In the genomic region with DNA sequence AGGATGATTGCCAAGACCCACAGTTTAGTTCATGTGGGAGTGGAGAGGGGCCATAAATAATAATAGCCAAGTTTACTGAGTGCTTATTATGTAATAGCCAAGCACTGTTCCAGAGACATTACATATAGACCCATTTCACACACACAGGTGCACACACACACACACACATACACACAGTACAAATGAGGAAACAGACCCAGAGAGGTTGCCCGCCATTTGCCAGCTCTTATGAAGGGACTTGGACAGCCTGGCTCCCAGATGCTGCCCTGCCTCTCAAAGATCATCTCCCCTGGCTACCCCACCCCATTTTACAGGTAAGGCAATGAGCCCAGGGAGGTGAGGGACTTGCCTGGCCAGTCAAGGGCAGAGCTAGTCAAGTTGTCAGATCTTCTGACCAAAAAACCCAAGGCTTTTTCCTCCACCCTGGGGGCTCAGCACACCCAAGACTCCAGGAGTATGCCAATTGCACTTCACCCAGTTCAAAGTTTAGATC, we compare ENCODE assay signal across 13 cellular contexts.
"Had no signal": no experiment of that assay in that cellular context is flagged by ENCODE, and none has a peak within 500 bp of the region (broad histone marks: within the 10 kb centered on the region; RNA-seq: fewer than 3 reads in every experiment).

No MANE protein-coding gene starts in this region.

- H3K9me3 ChIP-seq: left lung, sigmoid colon, testis had no signal

- DNase-seq: activated CD4-positive, alpha-beta T cell treated with anti-CD3 and anti-CD28 coated beads, Interleukin-2, amount 10 ng/mL, durations not matched to agents 7 days and 5 days; activated CD4-positive, CD25-positive, alpha-beta regulatory T cell; activated naive CD4-positive, alpha-beta T cell treated with anti-CD3 and anti-CD28 coated beads, Interleukin-2, amount 10 ng/mL, durations not matched to agents 7 days and 5 days; activated T-cell treated with anti-CD3 and anti-CD28 coated beads for 4 hours; dermis blood vessel endothelial cell; endodermal cell; left lung; sigmoid colon; stimulated activated CD4-positive, alpha-beta T cell treated with anti-CD3 and anti-CD28 coated beads, Interleukin-2, amount 100 ng/mL, for 48 hours; stimulated activated naive CD8-positive, alpha-beta T cell treated with anti-CD3 and anti-CD28 coated beads, Interleukin-15, amount 100 ng/mL, for 72 hours; T-helper 17 cell; testis had no signal

- ATAC-seq: activated T-helper 17 cell treated with anti-CD3 and anti-CD28 coated beads, Interleukin-2, amount 50 U/mL, for 72 hours; left lung; stimulated activated naive CD8-positive, alpha-beta T cell treated with anti-CD3 and anti-CD28 coated beads, Interleukin-15, amount 100 ng/mL, for 72 hours; T-helper 17 cell had no signal

- H3K36me3 ChIP-seq: left lung, sigmoid colon had no signal

- H3K27me3 ChIP-seq: left lung, sigmoid colon, testis had no signal

- H3K27ac ChIP-seq: left lung, sigmoid colon, testis had no signal

- H3K4me3 ChIP-seq: left lung, sigmoid colon, testis had no signal
